ENCODE assay signal across 8 cellular contexts in genomic region chr5:115544371-115545064, GRCh38. TPM values are rescaled to one million over a fixed set of nuclear protein-coding genes. Genes with fewer than 3 reads are reported as not detected.
DNase-seq lines count a peak whose midpoint lies in the region; ATAC-seq and TF ChIP-seq lines count a peak whose summit lies in the region.

Gene FEM1C, minus strand, starts transcription at chr5:115544775. Its CDS starts 1,282 bp downstream, at chr5:115543493.

- no peaks in the 10 kb centered on the region for H3K9me2 ChIP-seq in SK-N-SH

- H3K4me3 Mint-ChIP-seq in activated naive CD4-positive, alpha-beta T cell treated with anti-CD3 and anti-CD28 coated beads, Interleukin-2, amount 50 U/mL, for 24 hours: peak within 1 kb of the TSS; percentile 96

- WGBS in SK-N-SH (ENCODE audit: low lambda C conversion rate): under 1% methylated on average over 30 of the region's 79 CpGs
- WGBS in testis, 2 donors: 0 to 2% methylated on average over 21 to 51 of the region's 79 CpGs

- TF ChIP-seq EP300 in SK-N-SH (IDR thresholded peaks at IDR 0.05; ENCODE audit: borderline replicate concordance in 1 of 2, low read depth in 1 of 2, low read length in 1 of 2): 0 out of 4 replicates have a peak, but pooled peaks of 1 of the 2 experiments have one; percentile 20

- H3K36me3 Mint-ChIP-seq in activated naive CD4-positive, alpha-beta T cell treated with anti-CD3 and anti-CD28 coated beads, Interleukin-2, amount 50 U/mL, for 24 hours: peaks cover 18% of the 10 kb centered on the region

- CTCF ChIA-PET in SK-N-SH (lab: Yijun Ruan, JAX): interaction anchor here (0.9 to 3.5 kb wide), 7 partner anchors 9 to 249 kb away, joined by 3 to 9 read pairs (median 3); no protein-coding TSS in a partner anchor

- H3K27ac Mint-ChIP-seq in activated naive CD4-positive, alpha-beta T cell treated with anti-CD3 and anti-CD28 coated beads, Interleukin-2, amount 50 U/mL, for 24 hours: peak within 1 kb of the TSS; percentile 96

- H2AFZ ChIP-seq in SK-N-SH (ENCODE audit: low read depth): peak within 1 kb of the TSS; percentile 92

- peak; percentile 95 for DNase-seq in GM04504 (ENCODE audit: low read depth)
- peak; percentile 98 for DNase-seq in NCI-H1048 (lab: John Stamatoyannopoulos, UW)
- DNase-seq in SK-N-SH: peak; percentile 97
- no peak for DNase-seq in glomerular endothelial cell (ENCODE audit: extremely low read depth, low read depth, low spot score)
- DNase-seq in omental fat pad (ENCODE audit: low spot score): peak; percentile 97
- DNase-seq in testis: peak; percentile 98

- H3K36me3 ChIP-seq in SK-N-SH (replicated peaks in 1 of 2; ENCODE audit: control insufficient read depth in 1 of 2, insufficient read depth in 2 of 2, low read length in 1 of 2): peaks cover 30% of the 10 kb centered on the region in 2 experiments
- no peaks in the 10 kb centered on the region for H3K36me3 ChIP-seq in testis (ENCODE audit: low read depth, missing control alignments)

- H3K9ac ChIP-seq in SK-N-SH: peak within 1 kb of the TSS; percentile 99

- peak within 1 kb of the TSS; percentile 87 for H3K4me2 ChIP-seq in SK-N-SH

- H3K4me3 ChIP-seq in SK-N-SH (ENCODE audit: low read depth in 2 of 2, low read length in 1 of 2) (peak within 1 kb of the TSS; percentile 89 to 97), testis (peak within 1 kb of the TSS; percentile 94 to 98)

- H3K9me3 ChIP-seq in SK-N-SH: peaks cover 10% of the 10 kb centered on the region
- no peaks in the 10 kb centered on the region for H3K9me3 ChIP-seq in testis

- peaks cover 46% of the 10 kb centered on the region for H3K4me1 Mint-ChIP-seq in activated naive CD4-positive, alpha-beta T cell treated with anti-CD3 and anti-CD28 coated beads, Interleukin-2, amount 50 U/mL, for 24 hours

- no peak; the same call in 1 of the 2 replicates for TF ChIP-seq RAD21 in SK-N-SH (IDR thresholded peaks at IDR 0.05; ENCODE audit: low read length)

- no peaks in the 10 kb centered on the region for H3K9me3 Mint-ChIP-seq in activated naive CD4-positive, alpha-beta T cell treated with anti-CD3 and anti-CD28 coated beads, Interleukin-2, amount 50 U/mL, for 24 hours

- H3K27ac ChIP-seq in SK-N-SH (ENCODE audit: low read depth in 2 of 2, low read length in 1 of 2) (peak within 1 kb of the TSS; percentile 95 to 96), testis (peak within 1 kb of the TSS; percentile 99)

- intact Hi-C loops in testis (cut with DNase I; ENCODE audit: low total_unique reads): no loop called here

- H3K4me1 ChIP-seq in SK-N-SH (ENCODE audit: control insufficient read depth in 1 of 2, insufficient read depth in 2 of 2, low read depth in 1 of 2, low read length in 1 of 2) (peaks cover 0 to 11% of the 10 kb centered on the region in 2 experiments; a peak in 2 of 4 replicates), testis (peaks cover 28% of the 10 kb centered on the region)

- peak; percentile 99 for TF ChIP-seq POLR2A in testis (IDR thresholded peaks at IDR 0.05)

- H3K27me3 ChIP-seq in SK-N-SH (ENCODE audit: insufficient read depth): no peaks in the 10 kb centered on the region
- H3K27me3 ChIP-seq in testis: no peaks in the 10 kb centered on the region

- POLR2A ChIA-PET in SK-N-SH (lab: Yijun Ruan, JAX): interaction anchor here (0.6 to 2.0 kb wide), 4 partner anchors 37 to 454 kb away, joined by 3 to 9 read pairs (median 4); partner anchors contain the start of gene CCDC112

- peak; percentile 95 for ATAC-seq in HG02571 (IDR thresholded peaks at IDR 0.05; ENCODE audit: unreplicated experiment)
- ATAC-seq in omental fat pad (ENCODE audit: low FRiP score): peak; percentile 98

- H3K79me2 ChIP-seq in SK-N-SH (ENCODE audit: insufficient read depth): peaks cover 49% of the 10 kb centered on the region

- H3K27me3 Mint-ChIP-seq in activated naive CD4-positive, alpha-beta T cell treated with anti-CD3 and anti-CD28 coated beads, Interleukin-2, amount 50 U/mL, for 24 hours: no peaks in the 10 kb centered on the region

- H3F3A ChIP-seq in SK-N-SH (replicated peaks; ENCODE audit: insufficient read depth): no peaks in the 10 kb centered on the region

- TF ChIP-seq CTCF in SK-N-SH (IDR thresholded peaks at IDR 0.05) (no peak), omental fat pad (IDR thresholded peaks at IDR 0.05) (no peak), testis (IDR thresholded peaks at IDR 0.05) (no peak)

- H4K20me1 ChIP-seq in SK-N-SH (ENCODE audit: insufficient read depth): peaks cover 43% of the 10 kb centered on the region

TF ChIP-seq in SK-N-SH, 30 proteins besides CTCF, POLR2A, EP300 and RAD21 (continues in another document):
- TF ChIP-seq RFX5 (IDR thresholded peaks at IDR 0.05; ENCODE audit: low read length) (peak; percentile 51; the same call in 1 of the 2 replicates), FOXJ3 (CRISPR knock-in tag; IDR thresholded peaks at IDR 0.05) (no peak), RCOR1 (IDR thresholded peaks at IDR 0.05; ENCODE audit: low read length) (no peak), JUND (IDR thresholded peaks at IDR 0.05) (no peak), SIN3A (IDR thresholded peaks at IDR 0.05; ENCODE audit: borderline replicate concordance, low read depth, low read length) (peak; percentile 42; the same call in 1 of the 2 replicates), FOXM1 (IDR thresholded peaks at IDR 0.05; ENCODE audit: low read depth) (no peak), RXRA (IDR thresholded peaks at IDR 0.05; ENCODE audit: borderline replicate concordance, low read depth) (no peak), USF2 (IDR thresholded peaks at IDR 0.05; ENCODE audit: borderline replicate concordance, low read depth, low read length) (no peak), NFIC (IDR thresholded peaks at IDR 0.05; ENCODE audit: borderline replicate concordance) (peak; percentile 24; the same call in 1 of the 2 replicates), YY1 (IDR thresholded peaks at IDR 0.05; ENCODE audit: low read depth) (peak; percentile 71; the same call in 1 of the 2 replicates), IRF3 (IDR thresholded peaks at IDR 0.05; ENCODE audit: low read depth, low read length) (no peak), TAF1 (IDR thresholded peaks at IDR 0.05; ENCODE audit: borderline replicate concordance, low read depth, low read length) (peak; percentile 97), ZBTB33 (IDR thresholded peaks at IDR 0.05; ENCODE audit: borderline replicate concordance, low read depth) (no peak), CHD2 (IDR thresholded peaks at IDR 0.05; ENCODE audit: low read length, partially characterized antibody) (peak; percentile 21)
- TF ChIP-seq, protein P1, sequence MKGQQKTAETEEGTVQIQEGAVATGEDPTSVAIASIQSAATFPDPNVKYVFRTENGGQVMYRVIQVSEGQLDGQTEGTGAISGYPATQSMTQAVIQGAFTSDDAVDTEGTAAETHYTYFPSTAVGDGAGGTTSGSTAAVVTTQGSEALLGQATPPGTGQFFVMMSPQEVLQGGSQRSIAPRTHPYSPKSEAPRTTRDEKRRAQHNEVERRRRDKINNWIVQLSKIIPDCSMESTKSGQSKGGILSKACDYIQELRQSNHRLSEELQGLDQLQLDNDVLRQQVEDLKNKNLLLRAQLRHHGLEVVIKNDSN (IDR thresholded peaks at IDR 0.05; ENCODE audit: borderline replicate concordance, low read depth): 0 out of 2 replicates have a peak, but pooled peaks have one; percentile 19
- TF ChIP-seq, protein P2, sequence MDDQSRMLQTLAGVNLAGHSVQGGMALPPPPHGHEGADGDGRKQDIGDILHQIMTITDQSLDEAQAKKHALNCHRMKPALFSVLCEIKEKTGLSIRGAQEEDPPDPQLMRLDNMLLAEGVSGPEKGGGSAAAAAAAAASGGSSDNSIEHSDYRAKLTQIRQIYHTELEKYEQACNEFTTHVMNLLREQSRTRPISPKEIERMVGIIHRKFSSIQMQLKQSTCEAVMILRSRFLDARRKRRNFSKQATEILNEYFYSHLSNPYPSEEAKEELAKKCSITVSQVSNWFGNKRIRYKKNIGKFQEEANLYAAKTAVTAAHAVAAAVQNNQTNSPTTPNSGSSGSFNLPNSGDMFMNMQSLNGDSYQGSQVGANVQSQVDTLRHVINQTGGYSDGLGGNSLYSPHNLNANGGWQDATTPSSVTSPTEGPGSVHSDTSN (IDR thresholded peaks at IDR 0.05): peak; percentile 46; the same call in 1 of the 2 replicates

RNA-seq across cellular contexts. Expression of gene FEM1C, which starts in this region (rescaled TPM):
- polyA plus RNA-seq in SK-N-SH (2012; rRNA removed) (2.8 and 3.9 TPM in 2 replicates), testis (ENCODE audit: insufficient read depth, low read depth, low replicate concordance) (25.9 TPM)
- 3.6 and 4.3 TPM in 2 replicates for polyA plus RNA-seq in SK-N-SH (2012; cell fraction: cytosol; rRNA removed)
- 2.9 and 6.4 TPM in 2 replicates for polyA plus RNA-seq in SK-N-SH (2012; cell fraction: nucleus; rRNA removed)
- total RNA-seq in glomerular endothelial cell (13.9 and 16.1 TPM in 2 replicates), omental fat pad (10 to 100 TPM; 20.4 to 52.2 (median 28.5) TPM), testis (10 to 100 TPM; 20.0 to 28.7 TPM)
